In the genomic region with DNA sequence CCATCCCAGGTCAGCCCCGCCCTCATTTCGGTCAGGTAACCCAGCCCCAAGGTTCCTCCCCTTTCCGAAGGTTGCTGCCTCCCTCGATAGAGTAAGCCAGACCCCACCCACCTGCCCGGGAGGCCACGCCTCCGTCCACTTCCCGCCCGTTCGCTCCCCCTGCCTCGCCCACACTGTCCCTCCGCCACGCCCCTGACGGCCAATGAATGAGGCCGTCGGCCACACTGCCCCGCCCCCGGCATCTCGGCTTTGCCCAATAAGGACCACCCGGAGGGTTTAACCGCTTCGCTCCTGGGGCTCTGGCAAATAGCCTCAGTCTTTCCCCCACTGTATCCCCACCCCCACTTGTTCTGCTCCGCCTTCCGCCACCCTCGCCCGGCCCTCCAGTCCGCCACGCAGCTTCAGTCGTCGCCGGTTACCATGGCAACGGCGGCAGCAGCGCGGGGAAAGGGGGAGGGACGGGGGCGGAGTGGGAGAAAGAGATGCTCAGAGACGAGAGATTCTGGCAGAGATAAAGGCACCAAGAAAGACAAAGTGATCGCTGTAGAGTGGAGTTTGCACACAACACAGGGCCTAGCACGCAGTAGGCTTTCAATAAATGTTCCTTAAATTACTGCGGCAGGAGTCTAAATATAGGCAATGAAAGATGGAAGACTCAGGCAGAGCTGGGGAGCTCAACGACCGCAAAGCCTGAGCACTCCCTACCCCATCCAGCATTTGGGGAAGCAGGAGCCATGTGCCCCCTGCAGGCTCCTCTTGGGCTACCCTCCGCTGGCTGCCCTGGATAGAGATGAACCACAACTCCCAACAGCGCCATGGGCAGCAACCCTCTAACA, we compare ENCODE assay signal across 8 cellular contexts. TPM values are rescaled to one million over a fixed set of nuclear protein-coding genes. Genes with fewer than 3 reads are reported as not detected.
DNase-seq lines count a peak whose midpoint lies in the region; ATAC-seq and TF ChIP-seq lines count a peak whose summit lies in the region.

No MANE protein-coding gene starts in this region.

- peak overlapping the region; percentile 63 for H3K4me3 ChIP-seq in PC-3 (ENCODE audit: low read length)
- peak overlapping the region; percentile 61 for H3K4me3 ChIP-seq in mucosa of stomach (ENCODE audit: low read length)

- CTCF ChIA-PET in PC-3 (lab: Charles Lee), result interaction anchor here (0.6 kb wide), 3 partner anchors 35 to 168 kb away, joined by 3 read pairs; no protein-coding TSS in a partner anchor

- peaks cover 29% of the 10 kb centered on the region for H3K79me2 ChIP-seq in PC-3 (ENCODE audit: low read length)

- H3K27me3 ChIP-seq in PC-3 (ENCODE audit: low read length) (no peaks in the 10 kb centered on the region), mucosa of stomach (ENCODE audit: control insufficient read depth, insufficient read depth, low read length) (peaks cover 8% of the 10 kb centered on the region)

- peak; percentile 69 for ATAC-seq in GM21723 (IDR thresholded peaks at IDR 0.05; ENCODE audit: unreplicated experiment)
- peak; percentile 80 for ATAC-seq in PC-3

- no peak for TF ChIP-seq POLR2A in erythroblast (IDR thresholded peaks at IDR 0.05; ENCODE audit: low read length)

- no peak overlapping the region for H3K27ac ChIP-seq in PC-3 (ENCODE audit: low read length)

- no TSS peak for BruUV-seq in PC-3 (replicated peaks; lab: Mats Ljungman, UMichigan)

- H3K36me3 ChIP-seq in PC-3 (ENCODE audit: low read depth, low read length) (no peaks in the 10 kb centered on the region), mucosa of stomach (ENCODE audit: control insufficient read depth, insufficient read depth, low read length) (no peaks in the 10 kb centered on the region)

- no peaks in the 10 kb centered on the region for H3K9me2 ChIP-seq in PC-3 (replicated peaks; ENCODE audit: low read length)

- peak overlapping the region; percentile 58 for H2AFZ ChIP-seq in PC-3 (ENCODE audit: low read length)

- H3K4me1 ChIP-seq in PC-3 (ENCODE audit: insufficient read depth, low read length) (peaks cover 23% of the 10 kb centered on the region), mucosa of stomach (ENCODE audit: control insufficient read depth, insufficient read depth, low read length) (peaks cover 31% of the 10 kb centered on the region)

- POLR2A ChIA-PET in PC-3 (lab: Charles Lee; ENCODE audit: unreplicated experiment), result no interaction called here

- intact Hi-C loops in PC-3 (cut with micrococcal nuclease), result no loop called here

- no peaks in the 10 kb centered on the region for H3K9me3 ChIP-seq in PC-3 (ENCODE audit: low read length)
- H3K9me3 ChIP-seq in mucosa of stomach (ENCODE audit: control insufficient read depth, low read length), result no peaks in the 10 kb centered on the region

- H3K4me2 ChIP-seq in PC-3 (ENCODE audit: low read length), result peak overlapping the region; percentile 82

- H3K9ac ChIP-seq in PC-3 (ENCODE audit: low read length), result 0 out of 2 replicates have a peak overlapping the region, but pooled peaks have one; percentile 3
- H3K9ac ChIP-seq in mucosa of stomach (ENCODE audit: low read length), result no peak overlapping the region

- no peaks in the 10 kb centered on the region for H4K20me1 ChIP-seq in PC-3 (ENCODE audit: low read length)

- DNase-seq in DMS153 treated with DMSO at 0.1 percent for 48 hours (lab: John Stamatoyannopoulos, UW; ENCODE audit: unreplicated experiment) (peak; percentile 84), KG1 (lab: John Stamatoyannopoulos, UW) (peak; percentile 66), PC-3 (peak; percentile 96), erythroblast (lab: John Stamatoyannopoulos, UW) (peak; percentile 96 to 97)
- DNase-seq in activated T-cell treated with anti-CD3 and anti-CD28 coated beads, Interleukin-2, amount 50 U/mL, for 1 hour, result peak; percentile 99
- peak; percentile 100 for DNase-seq in stimulated activated CD8-positive, alpha-beta memory T cell treated with anti-CD3 and anti-CD28 coated beads, Interleukin-4, amount 100 ng/mL, for 48 hours

- TF ChIP-seq CTCF in PC-3 (conservative IDR thresholded peaks at IDR 0.05; ENCODE audit: low read depth, low read length), result peak; percentile 51

- no peaks in the 10 kb centered on the region for H3F3A ChIP-seq in PC-3 (ENCODE audit: low read length, unreplicated experiment)

RNA-seq across cellular contexts. Expression of a gene that starts 5.1 kb away (rescaled TPM):
- total RNA-seq in PC-3 (2014; rRNA removed), result 6.5 and 12.8 TPM in 2 replicates

RNA-seq across cellular contexts. Expression of a gene that starts 5.2 kb away (rescaled TPM):
- 558 and 646 TPM in 2 replicates for total RNA-seq in PC-3 (2014; rRNA removed)

RNA-seq across cellular contexts. Expression of a gene that starts 19.8 kb away (rescaled TPM):
- 36.9 and 65.7 TPM in 2 replicates for total RNA-seq in PC-3 (2014; rRNA removed)

RNA-seq across cellular contexts. Expression of a gene that starts 24.7 kb away (rescaled TPM):
- total RNA-seq in PC-3 (2014; rRNA removed), result 20.8 and 32.7 TPM in 2 replicates

RNA-seq across cellular contexts. Expression of a gene that starts 27.7 kb away (rescaled TPM):
- 88.2 and 103 TPM in 2 replicates for total RNA-seq in PC-3 (2014; rRNA removed)
